ENCODE assay signal across 1 cellular context in genomic region chr14:75041613-75042012, GRCh38.
TF ChIP-seq lines count a peak whose summit lies in the region.

No MANE protein-coding gene starts in this region.

TF ChIP-seq in IMR-90, 13 proteins besides CTCF, POLR2A, EP300 and RAD21 (continued from another document):
- TF ChIP-seq NFE2L2 (IDR thresholded peaks at IDR 0.05; ENCODE audit: low read depth, low read length) (no peak), ELK1 (IDR thresholded peaks at IDR 0.05; ENCODE audit: borderline replicate concordance, low read depth, low read length) (no peak), BHLHE40 (IDR thresholded peaks at IDR 0.05; ENCODE audit: low read depth, low read length) (no peak), SMC3 (IDR thresholded peaks at IDR 0.05; ENCODE audit: low read depth, low read length) (no peak), FOS (IDR thresholded peaks at IDR 0.05; ENCODE audit: low read depth, low read length) (no peak), RCOR1 (IDR thresholded peaks at IDR 0.05; ENCODE audit: insufficient replicate concordance, low read length) (no peak), MAFK (IDR thresholded peaks at IDR 0.05; ENCODE audit: low read depth, low read length) (no peak)
